ENCODE assay signal across 23 cellular contexts in genomic region chr5:76443399-76443798, GRCh38.
"Had no signal": no experiment of that assay in that cellular context is flagged by ENCODE, and none has a peak within 500 bp of the region (broad histone marks: within the 10 kb centered on the region; RNA-seq: fewer than 3 reads in every experiment).

No MANE protein-coding gene starts in this region.

- H3K36me3 ChIP-seq: brain microvascular endothelial cell, heart left ventricle, uterus had no signal

- H3K9me3 Mint-ChIP-seq: effector memory CD8-positive, alpha-beta T cell; type B pancreatic cell had no signal

- H3K36me3 Mint-ChIP-seq: neural progenitor cell had no signal

- H3K27me3 ChIP-seq: brain microvascular endothelial cell, neural progenitor cell, spleen, testis, uterus had no signal

- ATAC-seq: effector memory CD8-positive, alpha-beta T cell; heart left ventricle; left cardiac atrium; naive thymus-derived CD4-positive, alpha-beta T cell; right cardiac atrium had no signal

- H3K27me3 Mint-ChIP-seq: activated naive CD8-positive, alpha-beta T cell; effector memory CD8-positive, alpha-beta T cell; naive thymus-derived CD4-positive, alpha-beta T cell; type B pancreatic cell had no signal

- H3K4me3 Mint-ChIP-seq: activated naive CD8-positive, alpha-beta T cell; effector memory CD8-positive, alpha-beta T cell; mesothelial cell of epicardium; naive thymus-derived CD4-positive, alpha-beta T cell; neural progenitor cell; type B pancreatic cell had no signal

- H3K27ac Mint-ChIP-seq: activated naive CD8-positive, alpha-beta T cell; neural progenitor cell; type B pancreatic cell had no signal

- H3K9me3 ChIP-seq: testis, uterus had no signal

- DNase-seq: activated CD4-positive, alpha-beta T cell treated with anti-CD3 and anti-CD28 coated beads for 4 hours; activated CD4-positive, alpha-beta T cell treated with anti-CD3 and anti-CD28 coated beads, Interleukin-2, amount 50 U/mL, for 4 hours; activated effector memory CD4-positive, alpha-beta T cell treated with Interleukin-2 at 50 U/mL for 16 hours; activated naive CD4-positive, alpha-beta T cell treated with Interleukin-2 at 50 U/mL for 16 hours; aorta; brain microvascular endothelial cell; cortex of kidney; effector memory CD8-positive, alpha-beta T cell; heart left ventricle; left cardiac atrium; mammary epithelial cell; naive thymus-derived CD4-positive, alpha-beta T cell; occipital lobe; posterior cingulate gyrus; right cardiac atrium; spleen; stimulated activated naive CD4-positive, alpha-beta T cell treated with Interleukin-2 at 50 U/mL for 16 hours; testis; uterus had no signal

- H3K4me1 ChIP-seq: heart left ventricle, spleen, testis, uterus had no signal

- H3K4me3 ChIP-seq: heart left ventricle, neural progenitor cell, spleen, testis, uterus had no signal

- H3K27ac ChIP-seq: brain microvascular endothelial cell, heart left ventricle, neural progenitor cell, spleen, testis, uterus had no signal
